1 cellular context compared by ENCODE assay signal in the genomic region with DNA sequence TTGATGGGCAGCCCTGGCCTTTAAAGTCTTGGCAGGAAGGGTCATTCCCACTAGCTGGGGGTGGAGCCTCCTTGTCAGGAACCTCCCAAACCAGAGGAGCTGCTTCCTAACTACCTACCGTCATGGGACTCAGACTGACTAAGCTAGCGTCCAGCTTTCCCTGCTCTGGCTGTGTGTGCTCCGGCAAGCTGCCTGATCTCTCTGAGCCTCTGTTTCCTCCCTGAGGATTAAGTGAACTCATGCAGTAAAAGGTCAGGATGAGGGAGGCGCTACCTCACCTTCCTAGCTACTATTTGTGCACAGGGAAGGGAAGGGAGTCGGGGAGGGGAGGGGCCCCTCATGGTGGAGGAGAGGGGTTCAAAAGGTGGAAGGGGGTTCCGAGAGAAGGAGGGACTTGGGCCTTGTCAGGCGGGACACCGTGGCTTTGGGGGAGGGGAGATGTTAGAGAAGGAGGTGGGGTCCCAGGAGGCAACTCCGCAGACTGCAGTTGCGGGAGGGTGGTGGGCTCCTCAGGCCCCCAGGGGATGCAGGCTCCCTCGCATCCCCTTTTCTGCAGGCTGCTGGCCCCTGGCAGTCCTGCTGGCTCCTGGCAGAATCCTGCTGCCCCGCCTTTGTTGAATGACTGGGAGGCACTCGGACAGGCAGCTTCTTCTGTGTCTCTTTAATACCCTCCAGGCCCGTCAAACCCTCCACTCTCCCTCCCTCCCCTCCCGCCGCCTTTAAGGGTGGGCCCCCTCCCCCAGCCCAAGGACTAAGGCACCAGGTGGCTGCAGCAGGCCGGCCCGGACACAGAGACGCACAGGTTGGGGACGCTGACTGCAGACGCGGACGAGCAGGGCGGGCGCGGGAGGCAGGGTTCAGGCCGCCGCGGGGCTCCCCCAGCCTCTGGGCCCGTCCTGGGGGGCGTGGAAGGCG.
TF ChIP-seq lines count a peak whose summit lies in the region.

No MANE protein-coding gene starts in this region.

TF ChIP-seq in HepG2, 621 proteins besides CTCF, POLR2A, EP300 and RAD21 (continued from another document and continues in another):
- TF ChIP-seq, protein P1, sequence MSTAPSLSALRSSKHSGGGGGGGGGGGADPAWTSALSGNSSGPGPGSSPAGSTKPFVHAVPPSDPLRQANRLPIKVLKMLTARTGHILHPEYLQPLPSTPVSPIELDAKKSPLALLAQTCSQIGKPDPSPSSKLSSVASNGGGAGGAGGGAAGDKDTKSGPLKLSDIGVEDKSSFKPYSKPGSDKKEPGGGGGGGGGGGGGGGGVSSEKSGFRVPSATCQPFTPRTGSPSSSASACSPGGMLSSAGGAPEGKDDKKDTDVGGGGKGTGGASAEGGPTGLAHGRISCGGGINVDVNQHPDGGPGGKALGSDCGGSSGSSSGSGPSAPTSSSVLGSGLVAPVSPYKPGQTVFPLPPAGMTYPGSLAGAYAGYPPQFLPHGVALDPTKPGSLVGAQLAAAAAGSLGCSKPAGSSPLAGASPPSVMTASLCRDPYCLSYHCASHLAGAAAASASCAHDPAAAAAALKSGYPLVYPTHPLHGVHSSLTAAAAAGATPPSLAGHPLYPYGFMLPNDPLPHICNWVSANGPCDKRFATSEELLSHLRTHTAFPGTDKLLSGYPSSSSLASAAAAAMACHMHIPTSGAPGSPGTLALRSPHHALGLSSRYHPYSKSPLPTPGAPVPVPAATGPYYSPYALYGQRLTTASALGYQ (CRISPR knock-in tag; IDR thresholded peaks at IDR 0.05): no peak
- TF ChIP-seq CEBPB (IDR thresholded peaks at IDR 0.05; ENCODE audit: borderline replicate concordance, low read depth, low read length): no peak
- TF ChIP-seq, protein P2, sequence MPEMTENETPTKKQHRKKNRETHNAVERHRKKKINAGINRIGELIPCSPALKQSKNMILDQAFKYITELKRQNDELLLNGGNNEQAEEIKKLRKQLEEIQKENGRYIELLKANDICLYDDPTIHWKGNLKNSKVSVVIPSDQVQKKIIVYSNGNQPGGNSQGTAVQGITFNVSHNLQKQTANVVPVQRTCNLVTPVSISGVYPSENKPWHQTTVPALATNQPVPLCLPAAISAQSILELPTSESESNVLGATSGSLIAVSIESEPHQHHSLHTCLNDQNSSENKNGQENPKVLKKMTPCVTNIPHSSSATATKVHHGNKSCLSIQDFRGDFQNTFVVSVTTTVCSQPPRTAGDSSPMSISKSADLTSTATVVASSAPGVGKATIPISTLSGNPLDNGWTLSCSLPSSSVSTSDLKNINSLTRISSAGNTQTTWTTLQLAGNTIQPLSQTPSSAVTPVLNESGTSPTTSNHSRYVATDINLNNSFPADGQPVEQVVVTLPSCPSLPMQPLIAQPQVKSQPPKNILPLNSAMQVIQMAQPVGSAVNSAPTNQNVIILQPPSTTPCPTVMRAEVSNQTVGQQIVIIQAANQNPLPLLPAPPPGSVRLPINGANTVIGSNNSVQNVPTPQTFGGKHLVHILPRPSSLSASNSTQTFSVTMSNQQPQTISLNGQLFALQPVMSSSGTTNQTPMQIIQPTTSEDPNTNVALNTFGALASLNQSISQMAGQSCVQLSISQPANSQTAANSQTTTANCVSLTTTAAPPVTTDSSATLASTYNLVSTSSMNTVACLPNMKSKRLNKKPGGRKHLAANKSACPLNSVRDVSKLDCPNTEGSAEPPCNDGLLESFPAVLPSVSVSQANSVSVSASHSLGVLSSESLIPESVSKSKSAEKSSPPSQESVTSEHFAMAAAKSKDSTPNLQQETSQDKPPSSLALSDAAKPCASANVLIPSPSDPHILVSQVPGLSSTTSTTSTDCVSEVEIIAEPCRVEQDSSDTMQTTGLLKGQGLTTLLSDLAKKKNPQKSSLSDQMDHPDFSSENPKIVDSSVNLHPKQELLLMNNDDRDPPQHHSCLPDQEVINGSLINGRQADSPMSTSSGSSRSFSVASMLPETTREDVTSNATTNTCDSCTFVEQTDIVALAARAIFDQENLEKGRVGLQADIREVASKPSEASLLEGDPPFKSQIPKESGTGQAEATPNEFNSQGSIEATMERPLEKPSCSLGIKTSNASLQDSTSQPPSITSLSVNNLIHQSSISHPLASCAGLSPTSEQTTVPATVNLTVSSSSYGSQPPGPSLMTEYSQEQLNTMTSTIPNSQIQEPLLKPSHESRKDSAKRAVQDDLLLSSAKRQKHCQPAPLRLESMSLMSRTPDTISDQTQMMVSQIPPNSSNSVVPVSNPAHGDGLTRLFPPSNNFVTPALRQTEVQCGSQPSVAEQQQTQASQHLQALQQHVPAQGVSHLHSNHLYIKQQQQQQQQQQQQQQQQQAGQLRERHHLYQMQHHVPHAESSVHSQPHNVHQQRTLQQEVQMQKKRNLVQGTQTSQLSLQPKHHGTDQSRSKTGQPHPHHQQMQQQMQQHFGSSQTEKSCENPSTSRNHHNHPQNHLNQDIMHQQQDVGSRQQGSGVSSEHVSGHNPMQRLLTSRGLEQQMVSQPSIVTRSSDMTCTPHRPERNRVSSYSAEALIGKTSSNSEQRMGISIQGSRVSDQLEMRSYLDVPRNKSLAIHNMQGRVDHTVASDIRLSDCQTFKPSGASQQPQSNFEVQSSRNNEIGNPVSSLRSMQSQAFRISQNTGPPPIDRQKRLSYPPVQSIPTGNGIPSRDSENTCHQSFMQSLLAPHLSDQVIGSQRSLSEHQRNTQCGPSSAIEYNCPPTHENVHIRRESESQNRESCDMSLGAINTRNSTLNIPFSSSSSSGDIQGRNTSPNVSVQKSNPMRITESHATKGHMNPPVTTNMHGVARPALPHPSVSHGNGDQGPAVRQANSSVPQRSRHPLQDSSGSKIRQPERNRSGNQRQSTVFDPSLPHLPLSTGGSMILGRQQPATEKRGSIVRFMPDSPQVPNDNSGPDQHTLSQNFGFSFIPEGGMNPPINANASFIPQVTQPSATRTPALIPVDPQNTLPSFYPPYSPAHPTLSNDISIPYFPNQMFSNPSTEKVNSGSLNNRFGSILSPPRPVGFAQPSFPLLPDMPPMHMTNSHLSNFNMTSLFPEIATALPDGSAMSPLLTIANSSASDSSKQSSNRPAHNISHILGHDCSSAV (CRISPR knock-in tag; IDR thresholded peaks at IDR 0.05; ENCODE audit: borderline replicate concordance): no peak
- no peak for TF ChIP-seq FLYWCH1 (CRISPR knock-in tag; IDR thresholded peaks at IDR 0.05)
- TF ChIP-seq, protein P3, sequence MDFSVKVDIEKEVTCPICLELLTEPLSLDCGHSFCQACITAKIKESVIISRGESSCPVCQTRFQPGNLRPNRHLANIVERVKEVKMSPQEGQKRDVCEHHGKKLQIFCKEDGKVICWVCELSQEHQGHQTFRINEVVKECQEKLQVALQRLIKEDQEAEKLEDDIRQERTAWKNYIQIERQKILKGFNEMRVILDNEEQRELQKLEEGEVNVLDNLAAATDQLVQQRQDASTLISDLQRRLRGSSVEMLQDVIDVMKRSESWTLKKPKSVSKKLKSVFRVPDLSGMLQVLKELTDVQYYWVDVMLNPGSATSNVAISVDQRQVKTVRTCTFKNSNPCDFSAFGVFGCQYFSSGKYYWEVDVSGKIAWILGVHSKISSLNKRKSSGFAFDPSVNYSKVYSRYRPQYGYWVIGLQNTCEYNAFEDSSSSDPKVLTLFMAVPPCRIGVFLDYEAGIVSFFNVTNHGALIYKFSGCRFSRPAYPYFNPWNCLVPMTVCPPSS (IDR thresholded peaks at IDR 0.05): no peak
- no peak for TF ChIP-seq KLF11 (CRISPR knock-in tag; IDR thresholded peaks at IDR 0.05)
- no peak for TF ChIP-seq ZNF660 (CRISPR knock-in tag; IDR thresholded peaks at IDR 0.05; ENCODE audit: borderline replicate concordance, low read depth)
- TF ChIP-seq SAFB2 (CRISPR knock-in tag; IDR thresholded peaks at IDR 0.05; ENCODE audit: borderline replicate concordance, low read depth): no peak; the same call in 1 of the 2 replicates
- no peak for TF ChIP-seq TRIM24 (CRISPR knock-in tag; IDR thresholded peaks at IDR 0.05)
- no peak for TF ChIP-seq SETDB1 (CRISPR knock-in tag; IDR thresholded peaks at IDR 0.05; ENCODE audit: borderline replicate concordance)
- no peak for TF ChIP-seq MAFG (CRISPR knock-in tag; IDR thresholded peaks at IDR 0.05)
- TF ChIP-seq, protein P4, sequence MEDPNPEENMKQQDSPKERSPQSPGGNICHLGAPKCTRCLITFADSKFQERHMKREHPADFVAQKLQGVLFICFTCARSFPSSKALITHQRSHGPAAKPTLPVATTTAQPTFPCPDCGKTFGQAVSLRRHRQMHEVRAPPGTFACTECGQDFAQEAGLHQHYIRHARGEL (CRISPR knock-in tag; IDR thresholded peaks at IDR 0.05): no peak
- TF ChIP-seq NCOR1 (IDR thresholded peaks at IDR 0.05; ENCODE audit: borderline replicate concordance, low read length): no peak
- TF ChIP-seq PHF21A (CRISPR knock-in tag; IDR thresholded peaks at IDR 0.05): no peak
- TF ChIP-seq, protein P5, sequence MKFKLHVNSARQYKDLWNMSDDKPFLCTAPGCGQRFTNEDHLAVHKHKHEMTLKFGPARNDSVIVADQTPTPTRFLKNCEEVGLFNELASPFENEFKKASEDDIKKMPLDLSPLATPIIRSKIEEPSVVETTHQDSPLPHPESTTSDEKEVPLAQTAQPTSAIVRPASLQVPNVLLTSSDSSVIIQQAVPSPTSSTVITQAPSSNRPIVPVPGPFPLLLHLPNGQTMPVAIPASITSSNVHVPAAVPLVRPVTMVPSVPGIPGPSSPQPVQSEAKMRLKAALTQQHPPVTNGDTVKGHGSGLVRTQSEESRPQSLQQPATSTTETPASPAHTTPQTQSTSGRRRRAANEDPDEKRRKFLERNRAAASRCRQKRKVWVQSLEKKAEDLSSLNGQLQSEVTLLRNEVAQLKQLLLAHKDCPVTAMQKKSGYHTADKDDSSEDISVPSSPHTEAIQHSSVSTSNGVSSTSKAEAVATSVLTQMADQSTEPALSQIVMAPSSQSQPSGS (CRISPR knock-in tag; IDR thresholded peaks at IDR 0.05): no peak
- TF ChIP-seq, protein P6, sequence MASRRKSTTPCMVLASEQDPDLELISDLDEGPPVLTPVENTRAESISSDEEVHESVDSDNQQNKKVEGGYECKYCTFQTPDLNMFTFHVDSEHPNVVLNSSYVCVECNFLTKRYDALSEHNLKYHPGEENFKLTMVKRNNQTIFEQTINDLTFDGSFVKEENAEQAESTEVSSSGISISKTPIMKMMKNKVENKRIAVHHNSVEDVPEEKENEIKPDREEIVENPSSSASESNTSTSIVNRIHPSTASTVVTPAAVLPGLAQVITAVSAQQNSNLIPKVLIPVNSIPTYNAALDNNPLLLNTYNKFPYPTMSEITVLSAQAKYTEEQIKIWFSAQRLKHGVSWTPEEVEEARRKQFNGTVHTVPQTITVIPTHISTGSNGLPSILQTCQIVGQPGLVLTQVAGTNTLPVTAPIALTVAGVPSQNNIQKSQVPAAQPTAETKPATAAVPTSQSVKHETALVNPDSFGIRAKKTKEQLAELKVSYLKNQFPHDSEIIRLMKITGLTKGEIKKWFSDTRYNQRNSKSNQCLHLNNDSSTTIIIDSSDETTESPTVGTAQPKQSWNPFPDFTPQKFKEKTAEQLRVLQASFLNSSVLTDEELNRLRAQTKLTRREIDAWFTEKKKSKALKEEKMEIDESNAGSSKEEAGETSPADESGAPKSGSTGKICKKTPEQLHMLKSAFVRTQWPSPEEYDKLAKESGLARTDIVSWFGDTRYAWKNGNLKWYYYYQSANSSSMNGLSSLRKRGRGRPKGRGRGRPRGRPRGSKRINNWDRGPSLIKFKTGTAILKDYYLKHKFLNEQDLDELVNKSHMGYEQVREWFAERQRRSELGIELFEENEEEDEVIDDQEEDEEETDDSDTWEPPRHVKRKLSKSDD (CRISPR knock-in tag; IDR thresholded peaks at IDR 0.05; ENCODE audit: low read depth): no peak
- TF ChIP-seq ZNF292 (CRISPR knock-in tag; IDR thresholded peaks at IDR 0.05; ENCODE audit: borderline replicate concordance, low read depth): no peak
- no peak for TF ChIP-seq POLR2AphosphoS2 (IDR thresholded peaks at IDR 0.05; ENCODE audit: low read depth, low read length)
- no peak for TF ChIP-seq TEAD3 (CRISPR knock-in tag; optimal IDR thresholded peaks at IDR 0.05; ENCODE audit: borderline replicate concordance)
- TF ChIP-seq ZMYM4 (CRISPR knock-in tag; IDR thresholded peaks at IDR 0.05): no peak
- TF ChIP-seq RBM39 (IDR thresholded peaks at IDR 0.05; ENCODE audit: low read depth, low read length, poor library complexity, severe bottlenecking): no peak
- TF ChIP-seq IKZF1 (IDR thresholded peaks at IDR 0.05): no peak
- TF ChIP-seq, protein P7, sequence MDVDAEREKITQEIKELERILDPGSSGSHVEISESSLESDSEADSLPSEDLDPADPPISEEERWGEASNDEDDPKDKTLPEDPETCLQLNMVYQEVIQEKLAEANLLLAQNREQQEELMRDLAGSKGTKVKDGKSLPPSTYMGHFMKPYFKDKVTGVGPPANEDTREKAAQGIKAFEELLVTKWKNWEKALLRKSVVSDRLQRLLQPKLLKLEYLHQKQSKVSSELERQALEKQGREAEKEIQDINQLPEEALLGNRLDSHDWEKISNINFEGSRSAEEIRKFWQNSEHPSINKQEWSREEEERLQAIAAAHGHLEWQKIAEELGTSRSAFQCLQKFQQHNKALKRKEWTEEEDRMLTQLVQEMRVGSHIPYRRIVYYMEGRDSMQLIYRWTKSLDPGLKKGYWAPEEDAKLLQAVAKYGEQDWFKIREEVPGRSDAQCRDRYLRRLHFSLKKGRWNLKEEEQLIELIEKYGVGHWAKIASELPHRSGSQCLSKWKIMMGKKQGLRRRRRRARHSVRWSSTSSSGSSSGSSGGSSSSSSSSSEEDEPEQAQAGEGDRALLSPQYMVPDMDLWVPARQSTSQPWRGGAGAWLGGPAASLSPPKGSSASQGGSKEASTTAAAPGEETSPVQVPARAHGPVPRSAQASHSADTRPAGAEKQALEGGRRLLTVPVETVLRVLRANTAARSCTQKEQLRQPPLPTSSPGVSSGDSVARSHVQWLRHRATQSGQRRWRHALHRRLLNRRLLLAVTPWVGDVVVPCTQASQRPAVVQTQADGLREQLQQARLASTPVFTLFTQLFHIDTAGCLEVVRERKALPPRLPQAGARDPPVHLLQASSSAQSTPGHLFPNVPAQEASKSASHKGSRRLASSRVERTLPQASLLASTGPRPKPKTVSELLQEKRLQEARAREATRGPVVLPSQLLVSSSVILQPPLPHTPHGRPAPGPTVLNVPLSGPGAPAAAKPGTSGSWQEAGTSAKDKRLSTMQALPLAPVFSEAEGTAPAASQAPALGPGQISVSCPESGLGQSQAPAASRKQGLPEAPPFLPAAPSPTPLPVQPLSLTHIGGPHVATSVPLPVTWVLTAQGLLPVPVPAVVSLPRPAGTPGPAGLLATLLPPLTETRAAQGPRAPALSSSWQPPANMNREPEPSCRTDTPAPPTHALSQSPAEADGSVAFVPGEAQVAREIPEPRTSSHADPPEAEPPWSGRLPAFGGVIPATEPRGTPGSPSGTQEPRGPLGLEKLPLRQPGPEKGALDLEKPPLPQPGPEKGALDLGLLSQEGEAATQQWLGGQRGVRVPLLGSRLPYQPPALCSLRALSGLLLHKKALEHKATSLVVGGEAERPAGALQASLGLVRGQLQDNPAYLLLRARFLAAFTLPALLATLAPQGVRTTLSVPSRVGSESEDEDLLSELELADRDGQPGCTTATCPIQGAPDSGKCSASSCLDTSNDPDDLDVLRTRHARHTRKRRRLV (CRISPR knock-in tag; IDR thresholded peaks at IDR 0.05): no peak
- TF ChIP-seq ISL2 (CRISPR knock-in tag; IDR thresholded peaks at IDR 0.05): no peak
- TF ChIP-seq, protein P8, sequence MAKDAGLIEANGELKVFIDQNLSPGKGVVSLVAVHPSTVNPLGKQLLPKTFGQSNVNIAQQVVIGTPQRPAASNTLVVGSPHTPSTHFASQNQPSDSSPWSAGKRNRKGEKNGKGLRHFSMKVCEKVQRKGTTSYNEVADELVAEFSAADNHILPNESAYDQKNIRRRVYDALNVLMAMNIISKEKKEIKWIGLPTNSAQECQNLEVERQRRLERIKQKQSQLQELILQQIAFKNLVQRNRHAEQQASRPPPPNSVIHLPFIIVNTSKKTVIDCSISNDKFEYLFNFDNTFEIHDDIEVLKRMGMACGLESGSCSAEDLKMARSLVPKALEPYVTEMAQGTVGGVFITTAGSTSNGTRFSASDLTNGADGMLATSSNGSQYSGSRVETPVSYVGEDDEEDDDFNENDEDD (CRISPR knock-in tag; IDR thresholded peaks at IDR 0.05; ENCODE audit: borderline replicate concordance): no peak
- no peak for TF ChIP-seq MED13 (CRISPR knock-in tag; IDR thresholded peaks at IDR 0.05)
- TF ChIP-seq, protein P9, sequence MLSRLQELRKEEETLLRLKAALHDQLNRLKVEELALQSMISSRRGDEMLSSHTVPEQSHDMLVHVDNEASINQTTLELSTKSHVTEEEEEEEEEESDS (CRISPR knock-in tag; IDR thresholded peaks at IDR 0.05; ENCODE audit: borderline replicate concordance): no peak
- no peak for TF ChIP-seq KAT7 (CRISPR knock-in tag; IDR thresholded peaks at IDR 0.05; ENCODE audit: borderline replicate concordance)
- no peak for TF ChIP-seq EED (CRISPR knock-in tag; IDR thresholded peaks at IDR 0.05)
